9 cellular contexts compared by ENCODE assay signal in genomic region chr16:1407749-1408148, GRCh38. TPM values are rescaled to one million over a fixed set of nuclear protein-coding genes. Genes with fewer than 3 reads are reported as not detected.
DNase-seq lines count a peak whose midpoint lies in the region; ATAC-seq and TF ChIP-seq lines count a peak whose summit lies in the region.
"Had no signal": no experiment of that assay in that cellular context is flagged by ENCODE, and none has a peak within 500 bp of the region (broad histone marks: within the 10 kb centered on the region; RNA-seq: fewer than 3 reads in every experiment).

No MANE protein-coding gene starts in this region.

- H3K4me1 Mint-ChIP-seq in Calu3 (ENCODE audit: low read depth, unreplicated experiment), result peaks cover 9% of the 10 kb centered on the region
- peaks cover 10 to 12% of the 10 kb centered on the region in 2 donors for H3K4me1 Mint-ChIP-seq in effector memory CD8-positive, alpha-beta T cell (ENCODE audit: low read depth in 2 of 2)

- ATAC-seq in effector memory CD8-positive, alpha-beta T cell (replicated peaks), result no peak
- ATAC-seq in omental fat pad (ENCODE audit: low FRiP score), result peak; percentile 20

- CTCF ChIA-PET in Calu3 (lab: Charles Lee), result interaction anchor here (0.7 to 1.0 kb wide), 3 partner anchors 13 to 28 kb away, joined by 3 to 5 read pairs (median 4); partner anchors contain the start of gene UQCC4

- H3K27ac Mint-ChIP-seq in Calu3 (ENCODE audit: unreplicated experiment), result peak overlapping the region; percentile 84
- H3K27ac Mint-ChIP-seq in effector memory CD8-positive, alpha-beta T cell, result peak overlapping the region; percentile 25 to 77

- BruUV-seq in Calu3 (replicated peaks; lab: Mats Ljungman, UMichigan), result no TSS peak

- H3K4me3 ChIP-seq in HL-60 (replicated peaks; ENCODE audit: insufficient read depth, low read length), result 0 out of 2 replicates have a peak overlapping the region, but pooled peaks have one; percentile 7

- peak overlapping the region; percentile 99 for H3K4me3 Mint-ChIP-seq in Calu3 (ENCODE audit: low read depth, unreplicated experiment)
- peak overlapping the region; percentile 74 to 81 for H3K4me3 Mint-ChIP-seq in effector memory CD8-positive, alpha-beta T cell

- TF ChIP-seq CTCF in Calu3 (IDR thresholded peaks at IDR 0.05; ENCODE audit: unreplicated experiment), result no peak
- no peak for TF ChIP-seq CTCF in HL-60 (IDR thresholded peaks at IDR 0.05; ENCODE audit: insufficient read depth, low read length)
- TF ChIP-seq CTCF in omental fat pad (IDR thresholded peaks at IDR 0.05), result no peak

- H3K9me3 Mint-ChIP-seq in Calu3 (ENCODE audit: low read depth, unreplicated experiment), result no peaks in the 10 kb centered on the region
- H3K9me3 Mint-ChIP-seq in effector memory CD8-positive, alpha-beta T cell, result no peaks in the 10 kb centered on the region

- H3K27me3 ChIP-seq in HL-60 (ENCODE audit: insufficient read depth, poor library complexity, severe bottlenecking), result no peaks in the 10 kb centered on the region

- H3K36me3 Mint-ChIP-seq in Calu3 (ENCODE audit: insufficient read depth, unreplicated experiment), result peaks cover 19% of the 10 kb centered on the region
- peaks cover 46% of the 10 kb centered on the region for H3K36me3 Mint-ChIP-seq in effector memory CD8-positive, alpha-beta T cell (ENCODE audit: insufficient read depth)

- intact Hi-C loops in Calu3 (cut with micrococcal nuclease; ENCODE audit: unreplicated experiment), result no loop called here

- DNase-seq in Calu3, result no peak
- no peak for DNase-seq in HL-60 (ENCODE audit: low read depth in 1 of 2, low spot score in 1 of 2)
- DNase-seq in effector memory CD8-positive, alpha-beta T cell, result no peak
- no peak for DNase-seq in omental fat pad (ENCODE audit: low spot score)
- no peak for DNase-seq in NCI-H526 (lab: John Stamatoyannopoulos, UW)
- no peak for DNase-seq in NCI-H748 (lab: John Stamatoyannopoulos, UW; ENCODE audit: unreplicated experiment)
- no peak for DNase-seq in NCI-H1092 (lab: John Stamatoyannopoulos, UW)
- no peak for DNase-seq in NCI-H2227 (lab: John Stamatoyannopoulos, UW; ENCODE audit: unreplicated experiment)

- no peak overlapping the region for H3K27ac ChIP-seq in HL-60 (replicated peaks)
- H3K27ac ChIP-seq: KMS-11 had no signal

- H3K27me3 Mint-ChIP-seq in Calu3 (ENCODE audit: unreplicated experiment), result no peaks in the 10 kb centered on the region
- no peaks in the 10 kb centered on the region for H3K27me3 Mint-ChIP-seq in effector memory CD8-positive, alpha-beta T cell

RNA-seq across cellular contexts. Expression of gene UNKL, which starts 6.8 kb away (rescaled TPM):
- total RNA-seq in Calu3 (2022) (35.5 TPM in 2 replicates), omental fat pad (10 to 100 TPM in 3 of 4 donors, 1 to 10 TPM in 1; 8.6 to 36.9 (median 14.2) TPM)

RNA-seq across cellular contexts. Expression of gene UQCC4, which starts 12.8 kb away (rescaled TPM):
- total RNA-seq in Calu3 (2022) (16.6 and 23.4 TPM in 2 replicates), omental fat pad (10 to 100 TPM; 11.9 to 24.1 (median 14.4) TPM)

RNA-seq across cellular contexts. Expression of gene PERCC1, which starts 23.1 kb away (rescaled TPM):
- not detected in 2 replicates for total RNA-seq in Calu3 (2022)
- total RNA-seq in omental fat pad, result 1 to 10 TPM in 1 of 4 donors, not detected in 3; 1.9 TPM

RNA-seq across cellular contexts. Expression of gene CCDC154, which starts 36.6 kb away (rescaled TPM):
- total RNA-seq in Calu3 (2022) (3.2 and 6.1 TPM in 2 replicates), omental fat pad (1 to 10 TPM in 1 of 4 donors, under 1 TPM in 3; 0.19 to 5.7 (median 0.37) TPM)

RNA-seq across cellular contexts. Expression of gene GNPTG, which starts 56.0 kb away (rescaled TPM):
- 63.9 and 80.2 TPM in 2 replicates for total RNA-seq in Calu3 (2022)
- 10 to 100 TPM; 48.3 to 77.1 (median 65.8) TPM for total RNA-seq in omental fat pad
